ENCODE assay signal across 10 cellular contexts in genomic region chr6:53309897-53310291, GRCh38. TPM values are rescaled to one million over a fixed set of nuclear protein-coding genes. Genes with fewer than 3 reads are reported as not detected.
A peak's percentile ranks its signal among the peaks of the same experiment; 100 is the strongest.
DNase-seq lines count a peak whose midpoint lies in the region; ATAC-seq lines count a peak whose summit lies in the region.
"Had no signal": no experiment of that assay in that cellular context is flagged by ENCODE, and none has a peak within 500 bp of the region (broad histone marks: within the 10 kb centered on the region; RNA-seq: fewer than 3 reads in every experiment).

No MANE protein-coding gene starts in this region.

- H3K36me3 Mint-ChIP-seq in naive thymus-derived CD8-positive, alpha-beta T cell: no peaks in the 10 kb centered on the region

- H3K9me3 ChIP-seq in SJCRH30 (replicated peaks): no peaks in the 10 kb centered on the region

- H3K4me3 ChIP-seq in SJCRH30: no peak overlapping the region

- DNase-seq in SJCRH30 (no peak), NCI-H2171 (lab: John Stamatoyannopoulos, UW) (no peak), EL (no peak)
- no peak for DNase-seq in naive thymus-derived CD8-positive, alpha-beta T cell
- DNase-seq: activated CD4-positive, CD25-positive, alpha-beta regulatory T cell treated with anti-CD3 and anti-CD28 coated beads, Interleukin-2, amount 50 U/mL, for 72 hours had no signal

- ATAC-seq in GM18511 (IDR thresholded peaks at IDR 0.05; ENCODE audit: unreplicated experiment): peak; percentile 19
- peak; percentile 4 for ATAC-seq in HG02623 (IDR thresholded peaks at IDR 0.05; ENCODE audit: unreplicated experiment)
- ATAC-seq in naive thymus-derived CD8-positive, alpha-beta T cell: peak in 1 of 2 donors; percentile 18
- ATAC-seq in HG03025 (IDR thresholded peaks at IDR 0.05; ENCODE audit: low FRiP score, unreplicated experiment): no peak
- ATAC-seq: left colon had no signal

- H3K27ac Mint-ChIP-seq in naive thymus-derived CD8-positive, alpha-beta T cell: peak overlapping the region in 9 of 10 donors; percentile 12 to 87 (median 49)

- H3K36me3 ChIP-seq in SJCRH30: no peaks in the 10 kb centered on the region

- peak overlapping the region; percentile 13; the same call in 1 of the 2 replicates for H3K27ac ChIP-seq in SJCRH30

- H3K27me3 ChIP-seq in SJCRH30: no peaks in the 10 kb centered on the region

- H3K4me1 Mint-ChIP-seq in naive thymus-derived CD8-positive, alpha-beta T cell: peaks cover 37 to 85% (median 68%) of the 10 kb centered on the region in 4 donors

- H3K4me1 ChIP-seq in SJCRH30: peaks cover 16% of the 10 kb centered on the region

- H3K27me3 Mint-ChIP-seq in naive thymus-derived CD8-positive, alpha-beta T cell: no peaks in the 10 kb centered on the region
- H3K27me3 Mint-ChIP-seq: brain had no signal

- no peaks in the 10 kb centered on the region for H3K9me3 Mint-ChIP-seq in naive thymus-derived CD8-positive, alpha-beta T cell

- POLR2A ChIA-PET in naive thymus-derived CD8-positive, alpha-beta T cell (lab: Charles Lee): interaction anchor here (0.9 to 2.1 kb wide), 5 partner anchors 9 to 50 kb away, joined by 3 to 7 read pairs (median 4); no protein-coding TSS in a partner anchor

- H3K4me3 Mint-ChIP-seq in naive thymus-derived CD8-positive, alpha-beta T cell: peak overlapping the region in 7 of 10 donors; percentile 3 to 57 (median 23)
- H3K4me3 Mint-ChIP-seq: brain had no signal

RNA-seq across cellular contexts. Expression of gene ELOVL5, which starts 38.9 kb away (rescaled TPM):
- total RNA-seq in SJCRH30 (2014; rRNA removed; shearing (Covaris generic)): 68.1 and 71.7 TPM in 2 replicates
- total RNA-seq in naive thymus-derived CD8-positive, alpha-beta T cell: 10 to 100 TPM; 59.4 to 67.4 TPM
- 10 to 100 TPM; 32.5 to 38.1 (median 33.0) TPM for polyA plus RNA-seq in naive thymus-derived CD8-positive, alpha-beta T cell
